In the genomic region with DNA sequence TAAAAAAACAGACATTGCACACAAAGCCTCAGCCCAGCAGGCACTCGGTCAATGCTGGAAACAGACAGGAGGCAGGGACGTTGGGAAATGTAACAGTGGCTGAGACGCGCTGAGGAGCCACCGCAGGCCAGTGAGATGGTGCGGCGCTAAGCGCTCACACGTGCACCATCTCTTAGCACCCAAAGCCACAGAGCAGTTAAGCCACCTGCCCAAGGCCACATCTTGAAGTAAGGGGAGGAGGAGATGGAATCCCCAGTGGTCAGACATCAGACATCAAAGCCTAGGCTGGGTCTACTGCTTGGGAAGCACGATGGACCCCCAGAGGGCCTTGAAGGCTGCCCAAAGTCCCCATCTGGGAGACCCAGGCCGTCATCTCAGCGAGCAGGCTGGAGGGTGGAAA, we compare ENCODE assay signal across 11 cellular contexts.
"Had no signal": no experiment of that assay in that cellular context is flagged by ENCODE, and none has a peak within 500 bp of the region (broad histone marks: within the 10 kb centered on the region; RNA-seq: fewer than 3 reads in every experiment).

No MANE protein-coding gene starts in this region.

- H3K4me3 Mint-ChIP-seq: brain; endodermal cell; stimulated activated naive CD8-positive, alpha-beta T cell treated with anti-CD3 and anti-CD28 coated beads, Interleukin-15, amount 100 ng/mL, for 72 hours had no signal

- H3K27me3 Mint-ChIP-seq: brain; stimulated activated naive CD8-positive, alpha-beta T cell treated with anti-CD3 and anti-CD28 coated beads, Interleukin-15, amount 100 ng/mL, for 72 hours had no signal

- H3K9me3 Mint-ChIP-seq: activated naive CD4-positive, alpha-beta T cell treated with anti-CD3 and anti-CD28 coated beads, Interleukin-2, amount 50 U/mL, for 72 hours; brain; endodermal cell; stimulated activated naive CD8-positive, alpha-beta T cell treated with anti-CD3 and anti-CD28 coated beads, Interleukin-15, amount 100 ng/mL, for 72 hours had no signal

- ATAC-seq: activated naive CD4-positive, alpha-beta T cell treated with anti-CD3 and anti-CD28 coated beads, Interleukin-2, amount 50 U/mL, for 72 hours; stimulated activated naive CD8-positive, alpha-beta T cell treated with anti-CD3 and anti-CD28 coated beads, Interleukin-15, amount 100 ng/mL, for 72 hours; upper lobe of right lung had no signal

- H3K4me1 Mint-ChIP-seq: brain, endodermal cell had no signal

- H3K27ac Mint-ChIP-seq: activated naive CD4-positive, alpha-beta T cell treated with anti-CD3 and anti-CD28 coated beads, Interleukin-2, amount 50 U/mL, for 72 hours; brain; endodermal cell; stimulated activated naive CD8-positive, alpha-beta T cell treated with anti-CD3 and anti-CD28 coated beads, Interleukin-15, amount 100 ng/mL, for 72 hours had no signal

- DNase-seq: activated CD8-positive, alpha-beta memory T cell treated with anti-CD3 and anti-CD28 coated beads for 24 hours; amniotic stem cell; cerebellar nuclear complex; endodermal cell; stimulated activated CD4-positive, alpha-beta T cell treated with anti-CD3 and anti-CD28 coated beads, Interleukin-15, amount 100 ng/mL, for 24 hours; stimulated activated CD4-positive, alpha-beta T cell treated with anti-CD3 and anti-CD28 coated beads, Interleukin-4, amount 100 ng/mL, for 24 hours; stimulated activated naive CD8-positive, alpha-beta T cell treated with anti-CD3 and anti-CD28 coated beads, Interleukin-15, amount 100 ng/mL, for 72 hours; testis; upper lobe of right lung had no signal
